In genomic region chr18:54780285-54780861, GRCh38 we compare ENCODE assay signal across 24 cellular contexts. TPM values are rescaled to one million over a fixed set of nuclear protein-coding genes. Genes with fewer than 3 reads are reported as not detected.
"Had no signal": no experiment of that assay in that cellular context is flagged by ENCODE, and none has a peak within 500 bp of the region (broad histone marks: within the 10 kb centered on the region; RNA-seq: fewer than 3 reads in every experiment).

No MANE protein-coding gene starts in this region.

- H3K27ac ChIP-seq: coronary artery, heart left ventricle, parathyroid adenoma, prostate gland, spleen, testis, tibial nerve had no signal

- FAIRE-seq: endothelial cell of umbilical vein, frontal cortex had no signal

- H3K27me3 ChIP-seq: heart left ventricle, spleen, testis, tibial nerve had no signal

- H2AFZ ChIP-seq: parathyroid adenoma had no signal

- H3K4me1 ChIP-seq: parathyroid adenoma, prostate gland, spleen, testis, tibial nerve had no signal

- DNase-seq: effector CD4-positive, alpha-beta T cell; endodermal cell; hippocampal formation; left colon; left ventricle myocardium superior; naive thymus-derived CD4-positive, alpha-beta T cell; nephron progenitor cell; retina; stimulated activated CD4-positive, alpha-beta T cell treated with anti-CD3 and anti-CD28 coated beads, Interleukin-2, amount 100 ng/mL, for 24 hours; stimulated activated CD4-positive, alpha-beta T cell treated with anti-CD3 and anti-CD28 coated beads, Interleukin-4, amount 100 ng/mL, for 4 hours; stimulated activated naive B cell treated with anti-CD40 and anti-IgM and Interleukin-4, amounts not matched to agents 10 μg/mL and 1 μg/mL and 100 μg/mL, for 72 hours; stimulated activated naive CD8-positive, alpha-beta T cell treated with anti-CD3 and anti-CD28 coated beads, Interleukin-15, amount 100 ng/mL, for 72 hours; testis had no signal

- ATAC-seq: esophagus mucosa; heart left ventricle; left colon; left ventricle myocardium superior; naive thymus-derived CD4-positive, alpha-beta T cell; sciatic nerve; stimulated activated naive B cell treated with anti-CD40 and anti-IgM and Interleukin-4, amounts not matched to agents 10 μg/mL and 1 μg/mL and 100 μg/mL, for 72 hours; stimulated activated naive CD8-positive, alpha-beta T cell treated with anti-CD3 and anti-CD28 coated beads, Interleukin-15, amount 100 ng/mL, for 72 hours had no signal

- H3K4me3 ChIP-seq: coronary artery, heart left ventricle, lung, prostate gland, spleen, testis, tibial nerve had no signal

- H3K36me3 ChIP-seq: heart left ventricle, prostate gland, spleen, tibial nerve had no signal

- H3K9me3 ChIP-seq: heart left ventricle, prostate gland, spleen, testis, tibial nerve had no signal

- H3K9ac ChIP-seq: parathyroid adenoma had no signal

RNA-seq across cellular contexts. Expression of gene RAB27B, which starts 47.9 kb away (rescaled TPM):
- polyA plus RNA-seq: endothelial cell of umbilical vein had no signal
